8 cellular contexts compared by ENCODE assay signal in genomic region chr9:137239541-137240200, GRCh38. TPM values are rescaled to one million over a fixed set of nuclear protein-coding genes. Genes with fewer than 3 reads are reported as not detected.
DNase-seq lines count a peak whose midpoint lies in the region; TF ChIP-seq lines count a peak whose summit lies in the region.
"Not testable (repeated sequence)": the region's sequence is repeated elsewhere in the genome, so short reads cannot be mapped to it uniquely, and the experiment has no call there.
"Had no signal": no experiment of that assay in that cellular context is flagged by ENCODE, and none has a peak within 500 bp of the region (broad histone marks: within the 10 kb centered on the region; RNA-seq: fewer than 3 reads in every experiment).

No MANE protein-coding gene starts in this region.

- TF ChIP-seq CTCF in WERI-Rb-1 (IDR thresholded peaks at IDR 0.05; ENCODE audit: low read depth, low read length); osteoblast (IDR thresholded peaks at IDR 0.05; ENCODE audit: extremely low read depth, low read depth, low read length): not testable (repeated sequence)

- peak overlapping the region; percentile 92 for H3K4me2 ChIP-seq in osteoblast (ENCODE audit: insufficient read depth, low read length)

- no CpG with 5 or more reads among the region's 27 CpGs for WGBS in iPS DF 6.9 (ENCODE audit: insufficient coverage, insufficient read length)
- 46% methylated on average over 27 of the region's 27 CpGs for WGBS in urinary bladder

- H3K36me3 ChIP-seq in HAP-1 (replicated peaks) (peaks cover 30% of the 10 kb centered on the region), WERI-Rb-1 (peaks cover 23% of the 10 kb centered on the region), iPS DF 6.9 (ENCODE audit: control insufficient read depth, insufficient read depth, low read length) (peaks cover 15% of the 10 kb centered on the region), osteoblast (ENCODE audit: insufficient read depth, low read length) (peaks cover 20% of the 10 kb centered on the region)
- not testable (repeated sequence) for H3K36me3 ChIP-seq in urinary bladder (ENCODE audit: insufficient read depth)

- not testable (repeated sequence) for H3K27me3 ChIP-seq in HAP-1 (ENCODE audit: low read depth); WERI-Rb-1 (ENCODE audit: insufficient read depth, low read depth, severe bottlenecking); iPS DF 6.9 (ENCODE audit: control insufficient read depth, insufficient read depth, low read length); osteoblast (ENCODE audit: insufficient read depth, low read length)

- peaks cover 41% of the 10 kb centered on the region for H4K20me1 ChIP-seq in osteoblast (ENCODE audit: insufficient read depth, low read length)

- peaks cover 43% of the 10 kb centered on the region for H3K79me2 ChIP-seq in osteoblast (ENCODE audit: insufficient read depth, low read length)

- H3K27ac ChIP-seq in WERI-Rb-1 (peak overlapping the region; percentile 95), caudate nucleus (ENCODE audit: low read depth, low read length) (peak overlapping the region; percentile 96), osteoblast (ENCODE audit: low read depth, low read length) (peak overlapping the region; percentile 82), urinary bladder (ENCODE audit: low read depth) (peak overlapping the region; percentile 85)
- H3K27ac ChIP-seq in iPS DF 6.9 (ENCODE audit: low read length): not testable (repeated sequence)

- in situ Hi-C loops in HAP-1 (cut with MboI; ENCODE audit: low sequenced_read_pairs): loop anchor here (25.0 kb wide), 1 partner anchor 452 kb away; the partner anchor contains the start of genes CCDC183 and TMEM141

- DNase-seq in HAP-1 (ENCODE audit: low spot score in 2 of 2); WERI-Rb-1; iPS DF 6.9 (ENCODE audit: low read depth, low spot score); osteoblast (ENCODE audit: insufficient read length, low spot score, missing footprints): not testable (repeated sequence)
- DNase-seq in caudate nucleus (lab: John Stamatoyannopoulos, UW): peak in 3 of 61 donors; percentile 29 to 41 (median 39)

- not testable (repeated sequence) for H3K9me3 ChIP-seq in HAP-1; WERI-Rb-1 (ENCODE audit: severe bottlenecking); iPS DF 6.9 (ENCODE audit: control insufficient read depth, insufficient read depth, low read length); osteoblast (ENCODE audit: low read depth, low read length)

- peak overlapping the region; percentile 72 for H2AFZ ChIP-seq in osteoblast (ENCODE audit: low read length)

- H3K4me3 ChIP-seq in HAP-1 (peak overlapping the region; percentile 81), WERI-Rb-1 (ENCODE audit: low read depth, low read length) (peak overlapping the region; percentile 63), iPS DF 6.9 (ENCODE audit: low read length) (peak overlapping the region; percentile 81; the same call in 1 of the 2 replicates), osteoblast (ENCODE audit: insufficient read depth, low read length) (peak overlapping the region; percentile 82), urinary bladder (ENCODE audit: low read depth, low read length) (peak overlapping the region; percentile 49)

- H3K4me1 ChIP-seq in HAP-1 (peaks cover 11% of the 10 kb centered on the region), osteoblast (ENCODE audit: insufficient read depth, low read length) (peaks cover 11% of the 10 kb centered on the region)
- H3K4me1 ChIP-seq in iPS DF 6.9 (ENCODE audit: control insufficient read depth, insufficient read depth, low read length); urinary bladder (ENCODE audit: insufficient read depth): not testable (repeated sequence)

RNA-seq across cellular contexts. Expression of gene TUBB4B, which starts 1.4 kb away (rescaled TPM):
- total RNA-seq in osteoblast (67.7 and 74.0 TPM in 2 replicates), urinary bladder (57.9 TPM)
- 239 TPM for polyA plus RNA-seq in urinary bladder

RNA-seq across cellular contexts. Expression of gene SLC34A3, which starts 9.0 kb away (rescaled TPM):
- total RNA-seq in osteoblast: not detected in 2 replicates
- not detected for total RNA-seq in urinary bladder
- polyA plus RNA-seq in urinary bladder: 0.05 TPM
- total RNA-seq: cardiac septum, left cardiac atrium had no signal

RNA-seq across cellular contexts. Expression of gene STPG3, which starts 11.4 kb away (rescaled TPM):
- total RNA-seq in osteoblast (0.36 TPM in 1 of 2 replicates, not detected in the other), urinary bladder (not detected)
- polyA plus RNA-seq in urinary bladder: not detected
- total RNA-seq: cardiac septum had no signal

RNA-seq across cellular contexts. Expression of gene RNF224, which starts 12.4 kb away (rescaled TPM):
- under 0.01 TPM in 1 of 2 replicates, not detected in the other for total RNA-seq in osteoblast
- total RNA-seq in urinary bladder: not detected
- polyA plus RNA-seq in urinary bladder: 0.09 TPM
- total RNA-seq: cardiac septum, left cardiac atrium had no signal

RNA-seq across cellular contexts. Expression of gene CYSRT1, which starts 14.7 kb away (rescaled TPM):
- 1.1 and 1.5 TPM in 2 replicates for total RNA-seq in osteoblast
- 0.42 TPM for total RNA-seq in urinary bladder
- polyA plus RNA-seq in urinary bladder: 0.71 TPM
- total RNA-seq: cardiac septum had no signal
